ENCODE assay signal across 15 cellular contexts in the genomic region with DNA sequence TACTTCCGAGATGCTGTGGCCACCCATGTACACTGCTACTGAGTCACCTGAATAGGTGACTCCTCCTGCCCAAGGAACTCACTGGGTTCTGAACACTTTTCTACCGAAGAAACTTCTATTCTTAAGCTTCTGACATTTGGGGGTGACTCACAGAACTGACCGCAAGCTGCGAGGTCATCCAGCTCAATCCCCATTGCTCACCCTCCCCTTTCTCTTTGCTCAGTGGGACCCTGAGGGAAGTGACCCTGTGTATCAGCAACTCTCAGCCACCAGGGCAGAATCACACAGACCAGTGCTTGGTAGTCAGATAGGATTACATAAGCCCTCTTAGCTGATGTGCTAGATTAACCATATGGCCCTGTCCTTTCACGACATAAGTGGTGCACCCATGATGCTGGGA. TPM values are rescaled to one million over a fixed set of nuclear protein-coding genes. Genes with fewer than 3 reads are reported as not detected.
A peak's percentile ranks its signal among the peaks of the same experiment; 100 is the strongest.
DNase-seq lines count a peak whose midpoint lies in the region; ATAC-seq and TF ChIP-seq lines count a peak whose summit lies in the region.
"Had no signal": no experiment of that assay in that cellular context is flagged by ENCODE, and none has a peak within 500 bp of the region (broad histone marks: within the 10 kb centered on the region; RNA-seq: fewer than 3 reads in every experiment).

No MANE protein-coding gene starts in this region.

- no peak for TF ChIP-seq CTCF in choroid plexus epithelial cell (conservative IDR thresholded peaks at IDR 0.05; ENCODE audit: low read depth, low read length)
- TF ChIP-seq CTCF in osteoblast (IDR thresholded peaks at IDR 0.05; ENCODE audit: extremely low read depth, low read depth, low read length) = peak; percentile 11

- no peaks in the 10 kb centered on the region for H3K27me3 ChIP-seq in osteoblast (ENCODE audit: insufficient read depth, low read length)

- H4K20me1 ChIP-seq in osteoblast (ENCODE audit: insufficient read depth, low read length) = peaks cover 10% of the 10 kb centered on the region

- H3K36me3 ChIP-seq in osteoblast (ENCODE audit: insufficient read depth, low read length) = no peaks in the 10 kb centered on the region

- H3K4me3 ChIP-seq in choroid plexus epithelial cell (ENCODE audit: low read depth, low read length) (no peak overlapping the region), osteoblast (ENCODE audit: insufficient read depth, low read length) (peak overlapping the region; percentile 21)

- H3K27ac ChIP-seq in osteoblast (ENCODE audit: low read depth, low read length) = peak overlapping the region; percentile 97

- ATAC-seq in HG03469 (IDR thresholded peaks at IDR 0.05; ENCODE audit: unreplicated experiment) = no peak

- DNase-seq in GM04504 (ENCODE audit: low read depth) (peak; percentile 24), NCI-H82 (lab: John Stamatoyannopoulos, UW) (peak; percentile 90), choroid plexus epithelial cell (ENCODE audit: low read depth) (peak; percentile 38), osteoblast (ENCODE audit: insufficient read length, low spot score, missing footprints) (peak; percentile 77), NCI-H774 (lab: John Stamatoyannopoulos, UW) (no peak), SW480 (ENCODE audit: low spot score) (no peak), NCI-H748 (lab: John Stamatoyannopoulos, UW; ENCODE audit: unreplicated experiment) (no peak)
- DNase-seq: Karpas-422; NCI-H2081 treated with DMSO at 0.1 percent for 48 hours; stimulated activated CD4-positive, alpha-beta T cell treated with anti-CD3 and anti-CD28 coated beads, Interleukin-2, amount 100 ng/mL, for 24 hours; stimulated activated naive CD4-positive, alpha-beta T cell treated with Interleukin-2 at 50 U/mL for 16 hours had no signal

- peaks cover 64% of the 10 kb centered on the region for H3K4me1 ChIP-seq in osteoblast (ENCODE audit: insufficient read depth, low read length)

- H3K4me2 ChIP-seq in osteoblast (ENCODE audit: insufficient read depth, low read length) = peak overlapping the region; percentile 76

- peaks cover 5% of the 10 kb centered on the region for H3K79me2 ChIP-seq in osteoblast (ENCODE audit: insufficient read depth, low read length)

- H2AFZ ChIP-seq in osteoblast (ENCODE audit: low read length) = no peak overlapping the region

- no peaks in the 10 kb centered on the region for H3K9me3 ChIP-seq in osteoblast (ENCODE audit: low read depth, low read length)

RNA-seq across cellular contexts. Expression of a gene that starts 46.3 kb away (rescaled TPM):
- 0.29 and 0.36 TPM in 2 replicates for total RNA-seq in osteoblast
- total RNA-seq: OCI-LY7; progenitor cell of endocrine pancreas; T-helper 2 cell treated with Interferon-gamma antibody and Interleukin-4, amounts not matched to agents 100 ng/mL and 5 ng/mL, for 36 hours had no signal

Comparison
In these comparisons a context has a peak if more than half of its experiments do, and no peak if none do; other contexts are left out.
1. DNase-seq: peak in GM04504 (single experiment), NCI-H82 (single experiment), choroid plexus epithelial cell (single experiment) and osteoblast (single experiment); none in NCI-H774 (single experiment), SW480 (single experiment) and NCI-H748 (single experiment).